1 cellular context compared by ENCODE assay signal in genomic region chr15:67914537-67915373, GRCh38.
TF ChIP-seq lines count a peak whose summit lies in the region.

No MANE protein-coding gene starts in this region.

TF ChIP-seq in K562, 482 proteins besides CTCF, POLR2A, EP300 and RAD21 (continued from another document and continues in another):
- TF ChIP-seq ZNF592 (IDR thresholded peaks at IDR 0.05) (0 out of 2 replicates have a peak, but pooled peaks have one; percentile 12), PATZ1 (CRISPR knock-in tag; IDR thresholded peaks at IDR 0.05; ENCODE audit: borderline replicate concordance) (no peak), ZNF311 (CRISPR knock-in tag; IDR thresholded peaks at IDR 0.05) (no peak), ZEB2 (IDR thresholded peaks at IDR 0.05) (peak; percentile 19; the same call in 1 of the 2 replicates), JUN (IDR thresholded peaks at IDR 0.05; ENCODE audit: borderline replicate concordance, low read depth, low read length) (0 out of 2 replicates have a peak, but pooled peaks have one; percentile 6), JUN (CRISPR knock-in tag; IDR thresholded peaks at IDR 0.05; ENCODE audit: borderline replicate concordance) (no peak), NRF1 (conservative IDR thresholded peaks at IDR 0.05 in 1 of 2, IDR thresholded peaks at IDR 0.05 in 1 of 2) (0 out of 4 replicates have a peak, but pooled peaks of 1 of the 2 experiments have one; percentile 17), ARID1B (IDR thresholded peaks at IDR 0.05) (peak; percentile 54), SMARCE1 (IDR thresholded peaks at IDR 0.05) (peak; percentile 34; the same call in 1 of the 2 replicates), LARP7 (IDR thresholded peaks at IDR 0.05) (no peak), BRF2 (IDR thresholded peaks at IDR 0.05; ENCODE audit: borderline replicate concordance, insufficient read depth, insufficient read length) (no peak), IRF1 (CRISPR knock-in tag; IDR thresholded peaks at IDR 0.05; ENCODE audit: borderline replicate concordance) (no peak), CEBPG (CRISPR knock-in tag; IDR thresholded peaks at IDR 0.05) (no peak), CEBPG (tag; conservative IDR thresholded peaks at IDR 0.05 in 1 of 2, IDR thresholded peaks at IDR 0.05 in 1 of 2) (peak in 1 of 2 experiments; percentile 58; a peak in 1 of 4 replicates), MCM5 (IDR thresholded peaks at IDR 0.05; ENCODE audit: low read depth) (no peak), PCBP2 (IDR thresholded peaks at IDR 0.05; ENCODE audit: low read depth, low read length, poor library complexity, severe bottlenecking) (no peak), ZSCAN29 (IDR thresholded peaks at IDR 0.05) (no peak), MLLT1 (IDR thresholded peaks at IDR 0.05) (peak in 1 of 2 experiments; percentile 73; a peak in 1 of 4 replicates), MGA (IDR thresholded peaks at IDR 0.05) (no peak), ZNF436 (CRISPR knock-in tag; IDR thresholded peaks at IDR 0.05) (no peak), ZBTB11 (CRISPR knock-in tag; IDR thresholded peaks at IDR 0.05) (no peak), ZNF280A (IDR thresholded peaks at IDR 0.05; ENCODE audit: low read depth, partially characterized antibody) (no peak)
